In the genomic region with DNA sequence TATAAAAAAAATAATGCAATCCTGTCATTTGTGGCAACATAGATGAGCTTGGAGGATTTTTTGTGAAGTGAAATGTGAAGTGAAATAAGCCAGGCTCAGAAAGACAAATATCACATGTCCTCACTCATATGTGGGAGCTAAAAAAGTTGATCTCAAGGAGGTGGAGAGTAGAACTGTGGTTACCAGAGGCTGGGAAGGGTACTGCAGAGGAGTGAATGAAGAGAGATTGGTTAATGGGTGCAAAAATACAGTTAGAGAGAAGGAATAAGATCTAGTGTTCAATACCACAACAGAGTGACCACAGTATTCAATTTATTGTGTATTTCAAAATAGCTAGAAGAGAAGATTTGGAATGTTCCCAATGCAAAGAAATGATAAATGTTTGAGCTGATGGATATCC, we compare ENCODE assay signal across 13 cellular contexts. TPM values are rescaled to one million over a fixed set of nuclear protein-coding genes. Genes with fewer than 3 reads are reported as not detected.
DNase-seq lines count a peak whose midpoint lies in the region; ATAC-seq, FAIRE-seq and TF ChIP-seq lines count a peak whose summit lies in the region.
"Had no signal": no experiment of that assay in that cellular context is flagged by ENCODE, and none has a peak within 500 bp of the region (broad histone marks: within the 10 kb centered on the region; RNA-seq: fewer than 3 reads in every experiment).

No MANE protein-coding gene starts in this region.

- peak; percentile 58 for ATAC-seq in CD8-positive, alpha-beta T cell
- ATAC-seq in HG02840 (IDR thresholded peaks at IDR 0.05; ENCODE audit: low FRiP score, unreplicated experiment) (no peak), HG03025 (IDR thresholded peaks at IDR 0.05; ENCODE audit: low FRiP score, unreplicated experiment) (no peak)

- peaks cover 4% of the 10 kb centered on the region for H3K4me1 Mint-ChIP-seq in CD8-positive, alpha-beta T cell (ENCODE audit: low read depth)
- no peaks in the 10 kb centered on the region for H3K4me1 Mint-ChIP-seq in endodermal cell

- no peaks in the 10 kb centered on the region for H3K27me3 ChIP-seq in CD8-positive, alpha-beta T cell (ENCODE audit: insufficient read depth, low read length)
- no peaks in the 10 kb centered on the region for H3K27me3 ChIP-seq in endodermal cell (ENCODE audit: control insufficient read depth, insufficient read depth, low read length, poor library complexity, severe bottlenecking)
- H3K27me3 ChIP-seq: SJSA1 had no signal

- no peak for TF ChIP-seq CTCF in CD8-positive, alpha-beta T cell (IDR thresholded peaks at IDR 0.05)
- TF ChIP-seq CTCF in endodermal cell (conservative IDR thresholded peaks at IDR 0.05): peak; percentile 10

- H3K27me3 Mint-ChIP-seq in CD8-positive, alpha-beta T cell (ENCODE audit: low read depth): no peaks in the 10 kb centered on the region
- H3K27me3 Mint-ChIP-seq in endodermal cell (ENCODE audit: insufficient read depth): peaks cover 8% of the 10 kb centered on the region

- peak; percentile 33 for FAIRE-seq in GM19239 (lab: Jason Lieb, UNC)

- H3K4me3 ChIP-seq in CD8-positive, alpha-beta T cell (ENCODE audit: low read depth, low read length): no peak overlapping the region
- no peak overlapping the region for H3K4me3 ChIP-seq in endodermal cell (ENCODE audit: low read length)
- H3K4me3 ChIP-seq: SJSA1 had no signal

- CTCF ChIA-PET in CD8-positive, alpha-beta T cell (lab: Charles Lee): interaction anchor here (0.9 to 4.3 kb wide), 6 partner anchors 10 to 40 kb away, joined by 3 to 38 read pairs (median 6); a partner anchor contains a TSS

- H3K27ac Mint-ChIP-seq in CD8-positive, alpha-beta T cell: no peak overlapping the region
- H3K27ac Mint-ChIP-seq in endodermal cell: no peak overlapping the region

- H3K4me1 ChIP-seq in CD8-positive, alpha-beta T cell (ENCODE audit: insufficient read depth, low read length): no peaks in the 10 kb centered on the region
- H3K4me1 ChIP-seq in endodermal cell (ENCODE audit: control insufficient read depth, insufficient read depth, low read length): no peaks in the 10 kb centered on the region
- H3K4me1 ChIP-seq: SJSA1 had no signal

- intact Hi-C loops in CD8-positive, alpha-beta T cell (cut with DNase I, micrococcal nuclease): loop anchor here (1.0 kb wide), 2 partner anchors 14 to 37 kb away; no protein-coding TSS in a partner anchor

- DNase-seq in CD8-positive, alpha-beta T cell: no peak
- DNase-seq in GM19239 (ENCODE audit: insufficient read length, low spot score) (no peak), RKO (ENCODE audit: low spot score) (peak; percentile 5), endodermal cell (no peak), GM03348 (ENCODE audit: low spot score) (no peak), NCI-H446 (lab: John Stamatoyannopoulos, UW) (no peak)

- peaks cover 15% of the 10 kb centered on the region for H3K36me3 Mint-ChIP-seq in CD8-positive, alpha-beta T cell
- H3K36me3 Mint-ChIP-seq in endodermal cell (ENCODE audit: low read depth): no peaks in the 10 kb centered on the region

- H3K4me3 Mint-ChIP-seq in CD8-positive, alpha-beta T cell: no peak overlapping the region
- no peak overlapping the region for H3K4me3 Mint-ChIP-seq in endodermal cell

- H3K36me3 ChIP-seq in CD8-positive, alpha-beta T cell (ENCODE audit: insufficient read depth, low read length): no peaks in the 10 kb centered on the region
- H3K36me3 ChIP-seq in endodermal cell (ENCODE audit: control insufficient read depth, insufficient read depth, low read length): no peaks in the 10 kb centered on the region
- H3K36me3 ChIP-seq: SJSA1 had no signal

- H3K9me3 ChIP-seq in CD8-positive, alpha-beta T cell (ENCODE audit: low read length): no peaks in the 10 kb centered on the region
- no peaks in the 10 kb centered on the region for H3K9me3 ChIP-seq in endodermal cell (ENCODE audit: control insufficient read depth, low read length)
- H3K9me3 ChIP-seq: SJSA1 had no signal

- POLR2A ChIA-PET in CD8-positive, alpha-beta T cell (lab: Charles Lee): interaction anchor here (1.0 kb wide), 1 partner anchor 13 kb away, joined by 5 read pairs; a partner anchor contains a TSS

- H3K9me3 Mint-ChIP-seq in CD8-positive, alpha-beta T cell: no peaks in the 10 kb centered on the region
- peaks cover 14% of the 10 kb centered on the region for H3K9me3 Mint-ChIP-seq in endodermal cell

- no peak overlapping the region for H3K9ac ChIP-seq in endodermal cell (ENCODE audit: extremely low read depth, low read length, poor library complexity, severe bottlenecking)
- H3K9ac ChIP-seq: KMS-11 had no signal

- no peak overlapping the region for H3K27ac ChIP-seq in CD8-positive, alpha-beta T cell (ENCODE audit: low read depth, low read length)
- no peak overlapping the region for H3K27ac ChIP-seq in endodermal cell (ENCODE audit: low read depth, low read length)
- H3K27ac ChIP-seq: HL-60, KMS-11, SJSA1 had no signal

RNA-seq across cellular contexts. Expression of a gene that starts 13.4 kb away (rescaled TPM):
- total RNA-seq in CD8-positive, alpha-beta T cell: 1 to 10 TPM; 5.9 to 7.5 TPM
- total RNA-seq in endodermal cell: 1 to 10 TPM; 2.3 TPM
- polyA plus RNA-seq in endodermal cell (2013, experiment 1 of 2): 9.9 TPM
- polyA plus RNA-seq in endodermal cell (2013, experiment 2 of 2): 7.9 TPM

RNA-seq across cellular contexts. Expression of a gene that starts 22.9 kb away (rescaled TPM):
- total RNA-seq in CD8-positive, alpha-beta T cell: 1 to 10 TPM; 1.5 to 2.6 TPM
- total RNA-seq in endodermal cell: 1 to 10 TPM; 7.1 to 8.4 TPM
- polyA plus RNA-seq in endodermal cell (2013, experiment 1 of 2): 12.0 TPM
- 12.3 TPM for polyA plus RNA-seq in endodermal cell (2013, experiment 2 of 2)

RNA-seq across cellular contexts. Expression of a gene that starts 57.9 kb away (rescaled TPM):
- total RNA-seq in CD8-positive, alpha-beta T cell: 1 to 10 TPM; 7.9 to 8.9 TPM
- total RNA-seq in endodermal cell: 1 to 10 TPM; 2.0 to 4.4 TPM
- 5.8 TPM for polyA plus RNA-seq in endodermal cell (2013, experiment 1 of 2)
- 5.3 TPM for polyA plus RNA-seq in endodermal cell (2013, experiment 2 of 2)

RNA-seq across cellular contexts. Expression of a gene that starts 59.2 kb away (rescaled TPM):
- not detected for total RNA-seq in CD8-positive, alpha-beta T cell
- total RNA-seq in endodermal cell: not detected
- polyA plus RNA-seq in endodermal cell (2013, experiment 1 of 2): not detected
- polyA plus RNA-seq in endodermal cell (2013, experiment 2 of 2): not detected
- total RNA-seq: HT1080, M059J, SJSA1 had no signal
